19 cellular contexts compared by ENCODE assay signal in genomic region chr19:57648336-57649003, GRCh38. TPM values are rescaled to one million over a fixed set of nuclear protein-coding genes. Genes with fewer than 3 reads are reported as not detected.
DNase-seq lines count a peak whose midpoint lies in the region; TF ChIP-seq lines count a peak whose summit lies in the region.
"Had no signal": no experiment of that assay in that cellular context is flagged by ENCODE, and none has a peak within 500 bp of the region (broad histone marks: within the 10 kb centered on the region; RNA-seq: fewer than 3 reads in every experiment).

No MANE protein-coding gene starts in this region.

- no peak overlapping the region for H3K4me3 ChIP-seq in thyroid gland (replicated peaks in 1 of 3)
- H3K4me3 ChIP-seq: skin epidermis had no signal

- 59 to 63% methylated on average over 6 of the region's 6 CpGs for WGBS in thyroid gland, 2 donors

- no peak for TF ChIP-seq POLR2A in thyroid gland (IDR thresholded peaks at IDR 0.05)

- intact Hi-C loops in thyroid gland (cut with DNase I), result no loop called here
- intact Hi-C loops in cardiac septum (cut with DNase I), result no loop called here

- no peaks in the 10 kb centered on the region for H3K9me3 ChIP-seq in thyroid gland

- peak; percentile 4 for DNase-seq in NCI-H2029 (lab: John Stamatoyannopoulos, UW)
- no peak for DNase-seq in NCI-H2029 treated with DMSO at 0.1 percent for 48 hours (lab: John Stamatoyannopoulos, UW)
- DNase-seq in NCI-H2081 treated with DMSO at 0.1 percent for 48 hours (lab: John Stamatoyannopoulos, UW), result peak; percentile 64
- peak; percentile 24 for DNase-seq in OCI-M1 (lab: John Stamatoyannopoulos, UW)
- peak; percentile 13 to 15 for DNase-seq in thyroid gland
- no peak for DNase-seq in DMS114 treated with DMSO at 0.1 percent for 48 hours (lab: John Stamatoyannopoulos, UW; ENCODE audit: unreplicated experiment)
- no peak for DNase-seq in stimulated activated CD4-positive, alpha-beta T cell treated with anti-CD3 and anti-CD28 coated beads, Interleukin-12 subunit alpha, Interleukin-12 subunit beta, amount 100 ng/mL, for 4 hours
- no peak for DNase-seq in cardiac septum (ENCODE audit: low spot score)
- DNase-seq: 8988T; C1 segment of cervical spinal cord; DND-41; left colon; NCI-H226; nephron progenitor cell; SIG-M5; stimulated activated CD4-positive, alpha-beta T cell treated with anti-CD3 and anti-CD28 coated beads, Interleukin-4, amount 100 ng/mL, for 4 hours; T-helper 2 cell had no signal

- no peaks in the 10 kb centered on the region for H3K27me3 ChIP-seq in thyroid gland

- no peak overlapping the region for H3K27ac ChIP-seq in thyroid gland
- H3K27ac ChIP-seq: skin epidermis had no signal

- no peak for TF ChIP-seq CTCF in thyroid gland (IDR thresholded peaks at IDR 0.05)

- no peaks in the 10 kb centered on the region for H3K4me1 ChIP-seq in thyroid gland

- H3K36me3 ChIP-seq in thyroid gland, result no peaks in the 10 kb centered on the region

RNA-seq across cellular contexts. Expression of gene ZNF211, which starts 15.5 kb away (rescaled TPM):
- total RNA-seq in thyroid gland, result 10 to 100 TPM; 16.2 to 27.5 (median 21.8) TPM
- 14.2 TPM for total RNA-seq in cardiac septum

RNA-seq across cellular contexts. Expression of gene ZSCAN4, which starts 20.3 kb away (rescaled TPM):
- total RNA-seq in thyroid gland, result 1 to 10 TPM in 1 of 4 donors, under 1 TPM in 3; 0.22 to 1.1 (median 0.47) TPM
- 0.16 TPM for total RNA-seq in cardiac septum
- total RNA-seq: left colon, progenitor cell of endocrine pancreas had no signal

RNA-seq across cellular contexts. Expression of gene ZNF551, which starts 33.3 kb away (rescaled TPM):
- 10 to 100 TPM; 11.2 to 23.6 (median 17.7) TPM for total RNA-seq in thyroid gland
- total RNA-seq in cardiac septum, result 3.7 TPM

RNA-seq across cellular contexts. Expression of gene ZNF134, which starts 34.4 kb away (rescaled TPM):
- total RNA-seq in thyroid gland, result 10 to 100 TPM; 32.6 to 45.5 (median 37.3) TPM
- 16.5 TPM for total RNA-seq in cardiac septum

RNA-seq across cellular contexts. Expression of gene ZNF530, which starts 48.8 kb away (rescaled TPM):
- total RNA-seq in thyroid gland, result 1 to 10 TPM; 1.9 to 4.8 (median 2.6) TPM
- 3.5 TPM for total RNA-seq in cardiac septum

Comparison
In these comparisons a context has a peak if more than half of its experiments do, and no peak if none do; other contexts are left out.
1. DNase-seq: peak in NCI-H2029 (single experiment), NCI-H2081 treated with DMSO at 0.1 percent for 48 hours (single experiment), OCI-M1 (single experiment) and thyroid gland (2 of 2); none in NCI-H2029 treated with DMSO at 0.1 percent for 48 hours (single experiment), DMS114 treated with DMSO at 0.1 percent for 48 hours (single experiment), stimulated activated CD4-positive, alpha-beta T cell treated with anti-CD3 and anti-CD28 coated beads, Interleukin-12 subunit alpha, Interleukin-12 subunit beta, amount 100 ng/mL, for 4 hours (single experiment) and cardiac septum (single experiment).